In genomic region chr1:115976062-115976899, GRCh38 we compare ENCODE assay signal across 8 cellular contexts. TPM values are rescaled to one million over a fixed set of nuclear protein-coding genes. Genes with fewer than 3 reads are reported as not detected.
DNase-seq lines count a peak whose midpoint lies in the region; ATAC-seq and TF ChIP-seq lines count a peak whose summit lies in the region.

SLC22A15 (plus strand) TSS chr1:115976513; CDS start chr1:115976628, 115 bp downstream.

- H3K27me3 Mint-ChIP-seq in activated CD4-positive, alpha-beta T cell treated with anti-CD3 and anti-CD28 coated beads for 36 hours = peaks cover 44% of the 10 kb centered on the region
- H3K27me3 Mint-ChIP-seq in activated CD4-positive, alpha-beta T cell treated with anti-CD3 and anti-CD28 coated beads, Interleukin-2, amount 10 ng/mL, durations not matched to agents 7 days and 5 days = peaks cover 55% of the 10 kb centered on the region
- H3K27me3 Mint-ChIP-seq in endodermal cell (ENCODE audit: insufficient read depth) = no peaks in the 10 kb centered on the region
- no peaks in the 10 kb centered on the region for H3K27me3 Mint-ChIP-seq in stimulated activated memory B cell treated with anti-CD40 and anti-IgM and Interleukin-4, amounts not matched to agents 10 μg/mL and 1 μg/mL and 100 μg/mL, for 72 hours

- H3K27me3 ChIP-seq in endodermal cell (ENCODE audit: control insufficient read depth, insufficient read depth, low read length, poor library complexity, severe bottlenecking) (no peaks in the 10 kb centered on the region), lung (ENCODE audit: control insufficient read depth, insufficient read depth) (no peaks in the 10 kb centered on the region)

- no peaks in the 10 kb centered on the region for H3K9me3 Mint-ChIP-seq in activated CD4-positive, alpha-beta T cell treated with anti-CD3 and anti-CD28 coated beads for 36 hours (ENCODE audit: low read depth)
- H3K9me3 Mint-ChIP-seq in activated CD4-positive, alpha-beta T cell treated with anti-CD3 and anti-CD28 coated beads, Interleukin-2, amount 10 ng/mL, durations not matched to agents 7 days and 5 days = no peaks in the 10 kb centered on the region
- no peaks in the 10 kb centered on the region for H3K9me3 Mint-ChIP-seq in endodermal cell
- H3K9me3 Mint-ChIP-seq in stimulated activated memory B cell treated with anti-CD40 and anti-IgM and Interleukin-4, amounts not matched to agents 10 μg/mL and 1 μg/mL and 100 μg/mL, for 72 hours = no peaks in the 10 kb centered on the region

- H3K27ac Mint-ChIP-seq in activated CD4-positive, alpha-beta T cell treated with anti-CD3 and anti-CD28 coated beads for 36 hours = peak within 1 kb of the TSS; percentile 55
- H3K27ac Mint-ChIP-seq in activated CD4-positive, alpha-beta T cell treated with anti-CD3 and anti-CD28 coated beads, Interleukin-2, amount 10 ng/mL, durations not matched to agents 7 days and 5 days = peak within 1 kb of the TSS; percentile 39
- peak within 1 kb of the TSS; percentile 96 for H3K27ac Mint-ChIP-seq in endodermal cell
- peak within 1 kb of the TSS; percentile 97 for H3K27ac Mint-ChIP-seq in stimulated activated memory B cell treated with anti-CD40 and anti-IgM and Interleukin-4, amounts not matched to agents 10 μg/mL and 1 μg/mL and 100 μg/mL, for 72 hours

- H3K36me3 ChIP-seq in endodermal cell (ENCODE audit: control insufficient read depth, insufficient read depth, low read length) (no peaks in the 10 kb centered on the region), lung (ENCODE audit: control insufficient read depth in 2 of 2, insufficient read depth in 2 of 2, low read length in 2 of 2) (no peaks in the 10 kb centered on the region)

- H3K9ac ChIP-seq in endodermal cell (ENCODE audit: extremely low read depth, low read length, poor library complexity, severe bottlenecking) = peak within 1 kb of the TSS; percentile 45

- no peaks in the 10 kb centered on the region for H3K36me3 Mint-ChIP-seq in activated CD4-positive, alpha-beta T cell treated with anti-CD3 and anti-CD28 coated beads for 36 hours (ENCODE audit: low read depth)
- no peaks in the 10 kb centered on the region for H3K36me3 Mint-ChIP-seq in activated CD4-positive, alpha-beta T cell treated with anti-CD3 and anti-CD28 coated beads, Interleukin-2, amount 10 ng/mL, durations not matched to agents 7 days and 5 days (ENCODE audit: low read depth)
- H3K36me3 Mint-ChIP-seq in endodermal cell (ENCODE audit: low read depth) = no peaks in the 10 kb centered on the region
- H3K36me3 Mint-ChIP-seq in stimulated activated memory B cell treated with anti-CD40 and anti-IgM and Interleukin-4, amounts not matched to agents 10 μg/mL and 1 μg/mL and 100 μg/mL, for 72 hours = no peaks in the 10 kb centered on the region

- ATAC-seq in activated CD4-positive, alpha-beta T cell treated with anti-CD3 and anti-CD28 coated beads for 36 hours = peak; percentile 69
- ATAC-seq in HG02571 (IDR thresholded peaks at IDR 0.05; ENCODE audit: unreplicated experiment) = peak; percentile 89
- ATAC-seq in lung (ENCODE audit: insufficient read depth, low FRiP score) = peak; percentile 80
- peak; percentile 95 for ATAC-seq in stimulated activated memory B cell treated with anti-CD40 and anti-IgM and Interleukin-4, amounts not matched to agents 10 μg/mL and 1 μg/mL and 100 μg/mL, for 72 hours

- H3K4me1 ChIP-seq in endodermal cell (ENCODE audit: control insufficient read depth, insufficient read depth, low read length) (peaks cover 11% of the 10 kb centered on the region), lung (ENCODE audit: control insufficient read depth in 2 of 2, insufficient read depth in 2 of 2, low read length in 2 of 2) (peaks cover 2 to 6% of the 10 kb centered on the region in 2 donors)

- POLR2A ChIA-PET in activated CD4-positive, alpha-beta T cell treated with anti-CD3 and anti-CD28 coated beads for 36 hours (lab: Charles Lee) = no interaction called here
- POLR2A ChIA-PET in activated CD4-positive, alpha-beta T cell treated with anti-CD3 and anti-CD28 coated beads, Interleukin-2, amount 10 ng/mL, durations not matched to agents 7 days and 5 days (lab: Charles Lee) = no interaction called here

- peak; percentile 85 for TF ChIP-seq POLR2A in NB4 (IDR thresholded peaks at IDR 0.05; ENCODE audit: extremely low read depth, insufficient read length)

- no peaks in the 10 kb centered on the region for H3K4me1 Mint-ChIP-seq in activated CD4-positive, alpha-beta T cell treated with anti-CD3 and anti-CD28 coated beads for 36 hours
- H3K4me1 Mint-ChIP-seq in activated CD4-positive, alpha-beta T cell treated with anti-CD3 and anti-CD28 coated beads, Interleukin-2, amount 10 ng/mL, durations not matched to agents 7 days and 5 days = peaks cover 9% of the 10 kb centered on the region
- peaks cover 40% of the 10 kb centered on the region for H3K4me1 Mint-ChIP-seq in endodermal cell
- H3K4me1 Mint-ChIP-seq in stimulated activated memory B cell treated with anti-CD40 and anti-IgM and Interleukin-4, amounts not matched to agents 10 μg/mL and 1 μg/mL and 100 μg/mL, for 72 hours = peaks cover 23% of the 10 kb centered on the region

- H3K4me3 ChIP-seq in NB4 (ENCODE audit: low read depth, low read length) = peak within 1 kb of the TSS; percentile 90
- H3K4me3 ChIP-seq in endodermal cell (ENCODE audit: low read length) = peak within 1 kb of the TSS; percentile 89
- H3K4me3 ChIP-seq in lung = peak within 1 kb of the TSS; percentile 52

- H3K27ac ChIP-seq in endodermal cell (ENCODE audit: low read depth, low read length) (no peak within 1 kb of the TSS), lung (ENCODE audit: low read depth in 1 of 2, low read length in 1 of 2) (peak within 1 kb of the TSS; percentile 9 to 89)

- peak within 1 kb of the TSS; percentile 80 for H3K4me3 Mint-ChIP-seq in activated CD4-positive, alpha-beta T cell treated with anti-CD3 and anti-CD28 coated beads for 36 hours
- H3K4me3 Mint-ChIP-seq in activated CD4-positive, alpha-beta T cell treated with anti-CD3 and anti-CD28 coated beads, Interleukin-2, amount 10 ng/mL, durations not matched to agents 7 days and 5 days = peak within 1 kb of the TSS; percentile 76
- peak within 1 kb of the TSS; percentile 90 for H3K4me3 Mint-ChIP-seq in endodermal cell
- H3K4me3 Mint-ChIP-seq in stimulated activated memory B cell treated with anti-CD40 and anti-IgM and Interleukin-4, amounts not matched to agents 10 μg/mL and 1 μg/mL and 100 μg/mL, for 72 hours = peak within 1 kb of the TSS; percentile 87

- TF ChIP-seq CTCF in NB4 (IDR thresholded peaks at IDR 0.05; ENCODE audit: low read depth, low read length) = no peak
- TF ChIP-seq CTCF in endodermal cell (conservative IDR thresholded peaks at IDR 0.05) = peak; percentile 26
- no peak for TF ChIP-seq CTCF in lung (IDR thresholded peaks at IDR 0.05; ENCODE audit: control extremely low read depth, extremely low read depth)

- intact Hi-C loops in activated CD4-positive, alpha-beta T cell treated with anti-CD3 and anti-CD28 coated beads for 36 hours (cut with DNase I, micrococcal nuclease) = loop anchor here in 1 of 2 experiments (10.0 kb wide), 1 partner anchor 361 kb away; no protein-coding TSS in a partner anchor

- peak; percentile 55 for DNase-seq in activated CD4-positive, alpha-beta T cell treated with anti-CD3 and anti-CD28 coated beads for 36 hours
- no peak for DNase-seq in activated CD4-positive, alpha-beta T cell treated with anti-CD3 and anti-CD28 coated beads, Interleukin-2, amount 50 U/mL, for 1 hour
- DNase-seq in NB4 (ENCODE audit: low read depth) (peak; percentile 97), endodermal cell (peak; percentile 88), lung (ENCODE audit: low spot score) (peak; percentile 76)
- peak; percentile 51 for DNase-seq in activated CD4-positive, alpha-beta T cell treated with anti-CD3 and anti-CD28 coated beads, Interleukin-2, amount 10 ng/mL, durations not matched to agents 7 days and 5 days

- H3K9me3 ChIP-seq in endodermal cell (ENCODE audit: control insufficient read depth, low read length) = no peaks in the 10 kb centered on the region
- H3K9me3 ChIP-seq in lung (ENCODE audit: control insufficient read depth in 2 of 2, insufficient read depth in 1 of 2, low read length in 1 of 2) = no peaks in the 10 kb centered on the region

- CTCF ChIA-PET in activated CD4-positive, alpha-beta T cell treated with anti-CD3 and anti-CD28 coated beads for 36 hours (lab: Charles Lee) = interaction anchor here (0.7 to 1.5 kb wide), 2 partner anchors 8 to 1219 kb away, joined by 4 to 8 read pairs; no protein-coding TSS in a partner anchor
- CTCF ChIA-PET in activated CD4-positive, alpha-beta T cell treated with anti-CD3 and anti-CD28 coated beads, Interleukin-2, amount 10 ng/mL, durations not matched to agents 7 days and 5 days (lab: Charles Lee) = no interaction called here

- WGBS in endodermal cell (ENCODE audit: insufficient coverage in 1 of 2, insufficient read length in 1 of 2), 2 experiments = 0% methylated on average over 87 of the region's 87 CpGs; no CpG with 5 or more reads in 1 of the 2 experiments
- WGBS in lung, 2 donors = 1% methylated on average over 86 to 87 of the region's 87 CpGs

RNA-seq across cellular contexts. Expression of gene SLC22A15, which starts in this region (rescaled TPM):
- total RNA-seq in activated CD4-positive, alpha-beta T cell treated with anti-CD3 and anti-CD28 coated beads for 36 hours = under 1 TPM; 0.23 to 0.25 TPM
- total RNA-seq in activated CD4-positive, alpha-beta T cell treated with anti-CD3 and anti-CD28 coated beads, Interleukin-2, amount 10 ng/mL, durations not matched to agents 7 days and 5 days = under 1 TPM; 0.20 to 0.81 TPM
- total RNA-seq in endodermal cell (10 to 100 TPM in 1 of 2 donors, 1 to 10 TPM in 1; 8.3 to 15.6 TPM), lung (10 to 100 TPM; 12.7 to 16.4 TPM)
- 4.3 TPM for polyA plus RNA-seq in endodermal cell (2013, experiment 1 of 2)
- polyA plus RNA-seq in endodermal cell (2013, experiment 2 of 2) = 4.1 TPM
- 1 to 10 TPM; 5.3 to 8.6 TPM for polyA plus RNA-seq in lung

Comparison
In these comparisons a context has a peak if more than half of its experiments do, and no peak if none do; other contexts are left out.
1. RNA of gene SLC22A15 (total RNA-seq): 12.7 to 16.4 TPM in lung and 8.3 to 15.6 TPM in endodermal cell; 0.20 to 0.81 TPM in activated CD4-positive, alpha-beta T cell treated with anti-CD3 and anti-CD28 coated beads, Interleukin-2, amount 10 ng/mL, durations not matched to agents 7 days and 5 days and 0.23 to 0.25 TPM in activated CD4-positive, alpha-beta T cell treated with anti-CD3 and anti-CD28 coated beads for 36 hours; every median in the first group is over 4 times any median in the second.
2. Peak in DNase-seq and ATAC-seq in activated CD4-positive, alpha-beta T cell treated with anti-CD3 and anti-CD28 coated beads for 36 hours; RNA of the gene not detected or under 1 TPM.
3. Peak in DNase-seq in activated CD4-positive, alpha-beta T cell treated with anti-CD3 and anti-CD28 coated beads, Interleukin-2, amount 10 ng/mL, durations not matched to agents 7 days and 5 days; RNA of the gene not detected or under 1 TPM.
4. H3K27ac Mint-ChIP-seq: peak in every context shown above with its lines; median percentile 97 in stimulated activated memory B cell treated with anti-CD40 and anti-IgM and Interleukin-4, amounts not matched to agents 10 μg/mL and 1 μg/mL and 100 μg/mL, for 72 hours; 96 in endodermal cell; 55 in activated CD4-positive, alpha-beta T cell treated with anti-CD3 and anti-CD28 coated beads for 36 hours; 39 in activated CD4-positive, alpha-beta T cell treated with anti-CD3 and anti-CD28 coated beads, Interleukin-2, amount 10 ng/mL, durations not matched to agents 7 days and 5 days.
5. Peak in every context shown above with its lines, with median percentiles within 50 percentile points of each other: ATAC-seq, H3K4me3 Mint-ChIP-seq and H3K4me3 ChIP-seq.